Comparison of ENCODE assay signal across 1 cellular context in genomic region chr22:48576333-48577013, GRCh38.
TF ChIP-seq lines count a peak whose summit lies in the region.

No MANE protein-coding gene starts in this region.

TF ChIP-seq in liver, 16 proteins besides CTCF, POLR2A, EP300 and RAD21 (continued from another document):
- TF ChIP-seq ZBTB33 (IDR thresholded peaks at IDR 0.05) = no peak
TF ChIP-seq in liver: peak in this region for 0.
